ENCODE assay signal across 22 cellular contexts in genomic region chr11:129056916-129057315, GRCh38.
"Had no signal": no experiment of that assay in that cellular context is flagged by ENCODE, and none has a peak within 500 bp of the region (broad histone marks: within the 10 kb centered on the region; RNA-seq: fewer than 3 reads in every experiment).

No MANE protein-coding gene starts in this region.

- H3K9me3 ChIP-seq: SJSA1 had no signal

- ATAC-seq: HepG2 had no signal

- H3K36me3 ChIP-seq: SJSA1 had no signal

- H3K27ac ChIP-seq: SJSA1, SK-N-MC had no signal

- H3K27me3 ChIP-seq: SJSA1 had no signal

- H3K4me3 ChIP-seq: SJSA1, SK-N-MC had no signal

- DNase-seq: IMR-90, Karpas-422, KG1, MV-4-11, NCI-H1048, NCI-H1105, NCI-H1417, NCI-H1436 treated with DMSO at 0.1 percent for 48 hours, NCI-H1694, NCI-H187 treated with DMSO at 0.1 percent for 48 hours, NCI-H2029 treated with DMSO at 0.1 percent for 48 hours, NCI-H2171 treated with DMSO at 0.1 percent for 48 hours, NCI-H345, NCI-H446 treated with DMSO at 0.1 percent for 48 hours, NCI-H510A treated with DMSO at 0.1 percent for 48 hours, NCI-H526, Right ventricle myocardium superior, RPMI8226, SIG-M5 had no signal
